1 cellular context compared by ENCODE assay signal in the genomic region with DNA sequence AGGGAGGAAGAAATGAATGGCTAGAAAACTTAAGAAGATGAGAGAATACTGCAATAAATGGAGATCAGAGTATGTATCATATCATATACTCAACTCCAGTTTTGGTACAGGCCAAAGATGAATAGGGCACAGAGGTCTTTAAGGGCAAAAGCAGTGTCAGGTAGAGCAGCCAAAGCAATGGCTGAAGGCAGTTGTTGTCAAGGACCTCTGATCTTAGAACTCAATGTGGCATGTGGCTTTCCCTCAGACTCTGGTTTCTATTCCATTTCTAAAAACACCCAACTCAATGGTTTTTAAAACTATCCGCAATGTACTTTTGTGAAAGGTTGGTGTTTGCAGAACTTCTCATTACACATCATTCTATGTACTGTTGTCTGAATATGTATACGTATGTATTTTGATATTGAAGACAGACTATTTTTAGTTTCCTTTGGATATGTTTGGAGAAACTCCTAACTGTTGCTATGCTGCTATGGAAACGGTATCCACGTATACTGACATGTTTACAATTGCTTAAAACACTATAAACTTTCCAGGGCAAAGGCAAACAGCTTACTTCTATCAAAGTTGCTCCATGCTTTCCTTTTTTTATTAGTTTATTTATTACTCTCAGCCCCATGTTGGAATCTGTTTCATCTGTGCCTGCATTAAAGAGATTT.
TF ChIP-seq lines count a peak whose summit lies in the region.

No MANE protein-coding gene starts in this region.

TF ChIP-seq in H1, 55 proteins besides CTCF, POLR2A, EP300 and RAD21 (continued from another document):
- TF ChIP-seq, protein P1, sequence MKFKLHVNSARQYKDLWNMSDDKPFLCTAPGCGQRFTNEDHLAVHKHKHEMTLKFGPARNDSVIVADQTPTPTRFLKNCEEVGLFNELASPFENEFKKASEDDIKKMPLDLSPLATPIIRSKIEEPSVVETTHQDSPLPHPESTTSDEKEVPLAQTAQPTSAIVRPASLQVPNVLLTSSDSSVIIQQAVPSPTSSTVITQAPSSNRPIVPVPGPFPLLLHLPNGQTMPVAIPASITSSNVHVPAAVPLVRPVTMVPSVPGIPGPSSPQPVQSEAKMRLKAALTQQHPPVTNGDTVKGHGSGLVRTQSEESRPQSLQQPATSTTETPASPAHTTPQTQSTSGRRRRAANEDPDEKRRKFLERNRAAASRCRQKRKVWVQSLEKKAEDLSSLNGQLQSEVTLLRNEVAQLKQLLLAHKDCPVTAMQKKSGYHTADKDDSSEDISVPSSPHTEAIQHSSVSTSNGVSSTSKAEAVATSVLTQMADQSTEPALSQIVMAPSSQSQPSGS (IDR thresholded peaks at IDR 0.05; ENCODE audit: low read length), result no peak
